Comparison of ENCODE assay signal across 9 cellular contexts in genomic region chr14:39266871-39267591, GRCh38. TPM values are rescaled to one million over a fixed set of nuclear protein-coding genes. Genes with fewer than 3 reads are reported as not detected.
DNase-seq lines count a peak whose midpoint lies in the region; ATAC-seq, FAIRE-seq and TF ChIP-seq lines count a peak whose summit lies in the region.
"Had no signal": no experiment of that assay in that cellular context is flagged by ENCODE, and none has a peak within 500 bp of the region (broad histone marks: within the 10 kb centered on the region; RNA-seq: fewer than 3 reads in every experiment).

No MANE protein-coding gene starts in this region.

- peak overlapping the region; percentile 97 to 99 for H3K27ac ChIP-seq in kidney (ENCODE audit: low read depth in 2 of 2, low read length in 2 of 2)

- intact Hi-C loops in kidney (cut with DNase I), result no loop called here

- FAIRE-seq in kidney (lab: Jason Lieb, UNC), result no peak
- FAIRE-seq: TTC549 had no signal

- no peaks in the 10 kb centered on the region for H3K36me3 ChIP-seq in kidney (ENCODE audit: control insufficient read depth in 1 of 2, insufficient read depth in 2 of 2, low read length in 2 of 2)

- H3K9me3 ChIP-seq in kidney (ENCODE audit: control insufficient read depth in 1 of 2, low read length in 2 of 2), result no peaks in the 10 kb centered on the region

- peak overlapping the region; percentile 41 to 87 for H3K9ac ChIP-seq in kidney (ENCODE audit: low read length in 2 of 2)

- TF ChIP-seq CTCF in kidney (IDR thresholded peaks at IDR 0.05; ENCODE audit: borderline replicate concordance, extremely low read depth, insufficient read depth), result no peak

- ATAC-seq in GM18867 (IDR thresholded peaks at IDR 0.05; ENCODE audit: unreplicated experiment) (peak; percentile 85), HG03095 (IDR thresholded peaks at IDR 0.05; ENCODE audit: unreplicated experiment) (peak; percentile 77)

- DNase-seq in AG08396 (ENCODE audit: low spot score) (peak; percentile 84), NCI-H226 (peak; percentile 80), kidney (peak; percentile 94)
- DNase-seq in activated CD4-positive, CD25-positive, alpha-beta regulatory T cell treated with anti-CD3 and anti-CD28 coated beads, Interleukin-2, amount 50 U/mL, for 16 hours (ENCODE audit: low read depth, low spot score), result peak; percentile 48
- peak; percentile 77 for DNase-seq in central memory CD4-positive, alpha-beta T cell
- peak; percentile 80 for DNase-seq in stimulated activated CD4-positive, alpha-beta T cell treated with anti-CD3 and anti-CD28 coated beads, Interleukin-15, amount 100 ng/mL, for 24 hours

- peak overlapping the region; percentile 81 to 87 for H3K4me3 ChIP-seq in kidney (ENCODE audit: low read length in 2 of 2)

- peaks cover 0 to 4% of the 10 kb centered on the region in 2 donors for H3K4me1 ChIP-seq in kidney (ENCODE audit: control insufficient read depth in 1 of 2, insufficient read depth in 1 of 2, low read depth in 1 of 2, low read length in 2 of 2)

RNA-seq across cellular contexts. Expression of gene MIA2, which starts 33.3 kb away (rescaled TPM):
- total RNA-seq in kidney, result 65.6 TPM
- polyA plus RNA-seq in kidney (ENCODE audit: insufficient read depth, low read depth, low replicate concordance), result 63.2 TPM

Comparison
In these comparisons a context has a peak if more than half of its experiments do, and no peak if none do; other contexts are left out.
1. Peak in every context shown above with its lines: DNase-seq, ATAC-seq, H3K4me3 ChIP-seq and H3K27ac ChIP-seq.